ENCODE assay signal across 12 cellular contexts in the genomic region with DNA sequence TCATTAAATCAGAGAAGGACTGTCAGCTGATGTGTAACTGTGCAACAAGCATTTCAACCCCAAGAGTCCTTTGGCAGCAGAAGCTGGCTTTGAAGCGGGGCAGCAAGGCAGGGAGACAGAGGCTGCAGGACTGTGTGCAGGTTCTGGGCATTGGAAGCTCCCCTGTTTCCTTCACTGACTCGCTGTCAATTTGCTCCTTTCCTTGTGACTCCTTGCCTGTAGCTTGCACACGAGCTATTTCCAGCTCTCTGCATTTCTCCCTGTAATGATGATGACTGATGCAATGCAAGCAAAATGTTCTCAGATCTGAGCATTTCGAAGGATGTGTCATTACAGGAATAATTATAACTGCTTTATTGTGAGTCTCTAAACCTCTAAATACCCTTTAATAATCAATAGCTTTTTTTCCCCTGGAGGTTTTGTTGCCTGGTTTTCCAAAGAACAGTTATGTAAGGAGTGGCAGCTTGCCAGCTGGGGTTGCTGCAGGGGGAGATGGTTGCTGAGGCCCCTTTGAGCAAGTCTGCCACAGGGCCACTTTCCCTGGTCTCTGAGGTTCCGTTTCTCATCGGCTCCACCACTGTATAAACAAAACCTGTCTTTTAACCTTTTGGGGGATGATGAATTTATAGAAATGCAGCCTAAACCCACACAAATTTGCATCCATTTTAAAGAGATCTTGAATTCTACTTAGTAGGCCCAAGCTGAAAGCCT. TPM values are rescaled to one million over a fixed set of nuclear protein-coding genes. Genes with fewer than 3 reads are reported as not detected.
DNase-seq lines count a peak whose midpoint lies in the region; ATAC-seq and TF ChIP-seq lines count a peak whose summit lies in the region.
"Had no signal": no experiment of that assay in that cellular context is flagged by ENCODE, and none has a peak within 500 bp of the region (broad histone marks: within the 10 kb centered on the region; RNA-seq: fewer than 3 reads in every experiment).

No MANE protein-coding gene starts in this region.

- intact Hi-C loops in heart left ventricle (cut with DNase I) (no loop called here), Right ventricle myocardium inferior (cut with DNase I) (no loop called here), prostate gland (cut with DNase I) (no loop called here)

- H3K36me3 ChIP-seq in heart left ventricle = peaks cover 0 to 37% (median 4%) of the 10 kb centered on the region in 9 donors
- no peaks in the 10 kb centered on the region for H3K36me3 ChIP-seq in upper lobe of left lung
- H3K36me3 ChIP-seq in prostate gland = no peaks in the 10 kb centered on the region
- H3K36me3 ChIP-seq: BE2C had no signal

- no peaks in the 10 kb centered on the region for H3K9me3 ChIP-seq in heart left ventricle
- H3K9me3 ChIP-seq in upper lobe of left lung = no peaks in the 10 kb centered on the region
- no peaks in the 10 kb centered on the region for H3K9me3 ChIP-seq in prostate gland
- H3K9me3 ChIP-seq: BE2C had no signal

- H3K27me3 ChIP-seq in heart left ventricle (peaks cover 0 to 10% (median 0%) of the 10 kb centered on the region in 9 donors), layer of hippocampus (ENCODE audit: control insufficient read depth, insufficient read depth, low read length) (no peaks in the 10 kb centered on the region), upper lobe of left lung (no peaks in the 10 kb centered on the region), prostate gland (replicated peaks; ENCODE audit: insufficient read depth) (no peaks in the 10 kb centered on the region)
- H3K27me3 ChIP-seq: BE2C had no signal

- H3K4me3 ChIP-seq in heart left ventricle (peak overlapping the region in 7 of 12 donors; percentile 34 to 55 (median 41)), upper lobe of left lung (peak overlapping the region in 3 of 4 donors; percentile 2 to 26 (median 3)), prostate gland (no peak overlapping the region)

- TF ChIP-seq CTCF in heart left ventricle (IDR thresholded peaks at IDR 0.05) (no peak), upper lobe of left lung (IDR thresholded peaks at IDR 0.05) (no peak), prostate gland (IDR thresholded peaks at IDR 0.05) (no peak)

- H3K4me1 ChIP-seq in heart left ventricle = peaks cover 0 to 29% (median 9%) of the 10 kb centered on the region in 12 donors
- peaks cover 9 to 17% (median 12%) of the 10 kb centered on the region in 4 donors for H3K4me1 ChIP-seq in upper lobe of left lung
- H3K4me1 ChIP-seq in prostate gland (replicated peaks) = peaks cover 4% of the 10 kb centered on the region
- H3K4me1 ChIP-seq: BE2C had no signal

- TF ChIP-seq EP300 in upper lobe of left lung (IDR thresholded peaks at IDR 0.05) = no peak

- peak overlapping the region in 3 of 12 donors; percentile 12 to 49 (median 18) for H3K27ac ChIP-seq in heart left ventricle
- H3K27ac ChIP-seq in caudate nucleus (ENCODE audit: low read depth, low read length) = peak overlapping the region; percentile 96
- peak overlapping the region; percentile 77 for H3K27ac ChIP-seq in layer of hippocampus (ENCODE audit: low read depth, low read length)
- no peak overlapping the region for H3K27ac ChIP-seq in upper lobe of left lung
- H3K27ac ChIP-seq in prostate gland = no peak overlapping the region

- DNase-seq in heart left ventricle = no peak
- DNase-seq in Right ventricle myocardium inferior (ENCODE audit: missing footprints) = no peak
- peak in 44 of 61 donors; percentile 15 to 84 (median 44) for DNase-seq in caudate nucleus (lab: John Stamatoyannopoulos, UW)
- DNase-seq in upper lobe of left lung = no peak
- DNase-seq in NCI-H2107 treated with DMSO at 0.1 percent for 48 hours (lab: John Stamatoyannopoulos, UW; ENCODE audit: unreplicated experiment) = no peak
- DNase-seq in RPMI8226 = no peak
- no peak for DNase-seq in prostate gland (ENCODE audit: low spot score)
- DNase-seq: BE2C, dermis blood vessel endothelial cell, MV-4-11 had no signal

- TF ChIP-seq POLR2A in heart left ventricle (IDR thresholded peaks at IDR 0.05) (no peak), upper lobe of left lung (IDR thresholded peaks at IDR 0.05) (no peak), prostate gland (IDR thresholded peaks at IDR 0.05) (no peak)

- 47 to 58% (median 51%) methylated on average over 6 of the region's 6 CpGs for WGBS in heart left ventricle, 4 donors
- 66 to 77% methylated on average over 6 of the region's 6 CpGs for WGBS in upper lobe of left lung, 2 donors
- WGBS in prostate gland = 59% methylated on average over 6 of the region's 6 CpGs

- ATAC-seq in heart left ventricle (no peak), Right ventricle myocardium inferior (no peak), upper lobe of left lung (ENCODE audit: low FRiP score in 2 of 2) (no peak)

RNA-seq across cellular contexts. Expression of a gene that starts 2.9 kb away (rescaled TPM):
- total RNA-seq in heart left ventricle = 1,000 to 10,000 TPM in 1 of 9 donors, 100 to 1,000 TPM in 8; 109 to 1,096 (median 214) TPM
- 100 to 1,000 TPM; 101 to 263 TPM for polyA plus RNA-seq in heart left ventricle
- 327 TPM for total RNA-seq in Right ventricle myocardium inferior
- total RNA-seq in upper lobe of left lung = 100 to 1,000 TPM in 2 of 6 donors, 10 to 100 TPM in 4; 29.7 to 120 (median 67.4) TPM
- total RNA-seq in prostate gland = 100 to 1,000 TPM in 1 of 2 donors, 10 to 100 TPM in 1; 52.4 to 121 TPM
- total RNA-seq: T-helper 2 cell treated with Interferon-gamma antibody and Interleukin-4, amounts not matched to agents 100 ng/mL and 5 ng/mL, for 36 hours had no signal

RNA-seq across cellular contexts. Expression of a gene that starts 37.8 kb away (rescaled TPM):
- total RNA-seq in heart left ventricle (10 to 100 TPM; 35.1 to 63.6 (median 44.0) TPM), Right ventricle myocardium inferior (30.9 TPM), upper lobe of left lung (100 to 1,000 TPM in 2 of 6 donors, 10 to 100 TPM in 4; 38.5 to 170 (median 61.2) TPM), prostate gland (100 to 1,000 TPM in 1 of 2 donors, 10 to 100 TPM in 1; 75.8 to 119 TPM)
- 10 to 100 TPM; 16.8 to 42.6 TPM for polyA plus RNA-seq in heart left ventricle

Comparison
In these comparisons a context has a peak if more than half of its experiments do, and no peak if none do; other contexts are left out.
1. DNase-seq: peak in caudate nucleus (44 of 61); none in heart left ventricle (0 of 5), Right ventricle myocardium inferior (single experiment), upper lobe of left lung (0 of 2), NCI-H2107 treated with DMSO at 0.1 percent for 48 hours (single experiment), RPMI8226 (single experiment) and prostate gland (single experiment).
2. H3K27ac ChIP-seq: peak in caudate nucleus (single experiment) and layer of hippocampus (single experiment); none in upper lobe of left lung (0 of 4) and prostate gland (0 of 2).
3. H3K4me3 ChIP-seq: peak in heart left ventricle (7 of 12) and upper lobe of left lung (3 of 4); none in prostate gland (0 of 2).